ENCODE assay signal across 18 cellular contexts in genomic region chr14:101010835-101011234, GRCh38.
"Had no signal": no experiment of that assay in that cellular context is flagged by ENCODE, and none has a peak within 500 bp of the region (broad histone marks: within the 10 kb centered on the region; RNA-seq: fewer than 3 reads in every experiment).

No MANE protein-coding gene starts in this region.

- ATAC-seq: T-helper 17 cell had no signal

- DNase-seq: KBM-7, MV-4-11, NCI-H1048, NCI-H1436, NCI-H187, NCI-H2029, NCI-H2081 treated with DMSO at 0.1 percent for 48 hours, NCI-H2171, NCI-H345, NCI-H446 treated with DMSO at 0.1 percent for 48 hours, NCI-H510A treated with DMSO at 0.1 percent for 48 hours, NCI-H526, NCI-H82, Right ventricle myocardium superior, RPMI8226, SIG-M5, T-helper 1 cell, T-helper 17 cell had no signal

- H3K4me1 Mint-ChIP-seq: T-helper 17 cell had no signal

- H3K4me3 Mint-ChIP-seq: T-helper 17 cell had no signal

- H3K27ac Mint-ChIP-seq: T-helper 17 cell had no signal
